In the genomic region with DNA sequence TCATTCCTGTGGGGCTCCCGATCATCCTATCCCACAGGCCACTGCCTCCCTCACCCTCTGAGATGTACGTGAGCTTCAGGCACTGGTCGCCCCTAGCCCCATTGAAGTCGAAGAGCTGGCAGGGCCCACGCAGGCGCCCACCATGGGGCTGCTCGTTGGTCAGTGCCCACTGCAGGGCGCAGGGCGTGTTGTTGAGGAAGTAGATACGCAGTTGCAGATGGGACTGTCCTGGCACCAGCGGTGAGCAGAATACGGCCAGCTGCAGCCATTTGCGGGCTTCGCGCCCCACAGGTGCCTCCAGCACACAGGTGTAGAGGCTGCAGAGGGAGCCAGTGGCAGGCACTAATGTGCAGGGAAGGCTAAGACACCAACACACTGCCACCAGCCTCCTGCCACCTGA, we compare ENCODE assay signal across 34 cellular contexts. TPM values are rescaled to one million over a fixed set of nuclear protein-coding genes. Genes with fewer than 3 reads are reported as not detected.
"Had no signal": no experiment of that assay in that cellular context is flagged by ENCODE, and none has a peak within 500 bp of the region (broad histone marks: within the 10 kb centered on the region; RNA-seq: fewer than 3 reads in every experiment).

No MANE protein-coding gene starts in this region.

- H3K27me3 Mint-ChIP-seq: naive thymus-derived CD4-positive, alpha-beta T cell; progenitor cell of endocrine pancreas; stimulated activated memory B cell treated with anti-CD40 and anti-IgM and Interleukin-4, amounts not matched to agents 10 μg/mL and 1 μg/mL and 100 μg/mL, for 72 hours; stimulated activated naive CD8-positive, alpha-beta T cell treated with anti-CD3 and anti-CD28 coated beads, Interleukin-15, amount 100 ng/mL, for 72 hours; type B pancreatic cell had no signal

- H3K4me3 Mint-ChIP-seq: naive thymus-derived CD4-positive, alpha-beta T cell; natural killer cell; nephron; neural progenitor cell; stimulated activated memory B cell treated with anti-CD40 and anti-IgM and Interleukin-4, amounts not matched to agents 10 μg/mL and 1 μg/mL and 100 μg/mL, for 72 hours; stimulated activated naive CD8-positive, alpha-beta T cell treated with anti-CD3 and anti-CD28 coated beads, Interleukin-15, amount 100 ng/mL, for 72 hours; type B pancreatic cell had no signal

- H3K36me3 Mint-ChIP-seq: natural killer cell; stimulated activated memory B cell treated with anti-CD40 and anti-IgM and Interleukin-4, amounts not matched to agents 10 μg/mL and 1 μg/mL and 100 μg/mL, for 72 hours; type B pancreatic cell had no signal

- H2AFZ ChIP-seq: neural progenitor cell, parathyroid adenoma had no signal

- H3K27ac Mint-ChIP-seq: natural killer cell; nephron; progenitor cell of endocrine pancreas; stimulated activated memory B cell treated with anti-CD40 and anti-IgM and Interleukin-4, amounts not matched to agents 10 μg/mL and 1 μg/mL and 100 μg/mL, for 72 hours; type B pancreatic cell had no signal

- H3K9me3 ChIP-seq: neutrophil, ovary, psoas muscle, suprapubic skin, testis, tibial artery, transverse colon, upper lobe of right lung, uterus had no signal

- H3K4me2 ChIP-seq: neural progenitor cell, smooth muscle cell had no signal

- H3K36me3 ChIP-seq: neural progenitor cell, neutrophil, ovary, suprapubic skin, tibial artery, transverse colon, upper lobe of right lung, uterus had no signal

- H3K9ac ChIP-seq: neural progenitor cell, parathyroid adenoma had no signal

- H3K27me3 ChIP-seq: neural progenitor cell, neutrophil, ovary, suprapubic skin, testis, tibial artery, transverse colon, upper lobe of right lung, uterus had no signal

- H3K4me1 ChIP-seq: uterus had no signal

- ATAC-seq: naive thymus-derived CD4-positive, alpha-beta T cell; natural killer cell; psoas muscle; right cardiac atrium; sciatic nerve; stimulated activated memory B cell treated with anti-CD40 and anti-IgM and Interleukin-4, amounts not matched to agents 10 μg/mL and 1 μg/mL and 100 μg/mL, for 72 hours; stimulated activated naive CD8-positive, alpha-beta T cell treated with anti-CD3 and anti-CD28 coated beads, Interleukin-15, amount 100 ng/mL, for 72 hours; stimulated activated naive CD8-positive, alpha-beta T cell treated with anti-CD3 and anti-CD28 coated beads, Interleukin-15, Interleukin-2, amounts not matched to agents 100 U/mL and 50 U/mL, for 24 hours; upper lobe of right lung had no signal

- H3K4me3 ChIP-seq: neural progenitor cell, ovary, psoas muscle, skin epidermis, smooth muscle cell, suprapubic skin, testis, tibial artery, transverse colon, upper lobe of right lung, uterus had no signal

- H3K79me2 ChIP-seq: parathyroid adenoma had no signal

- H3K9me3 Mint-ChIP-seq: naive thymus-derived CD4-positive, alpha-beta T cell; natural killer cell; nephron; neural progenitor cell; stimulated activated memory B cell treated with anti-CD40 and anti-IgM and Interleukin-4, amounts not matched to agents 10 μg/mL and 1 μg/mL and 100 μg/mL, for 72 hours; stimulated activated naive CD8-positive, alpha-beta T cell treated with anti-CD3 and anti-CD28 coated beads, Interleukin-15, amount 100 ng/mL, for 72 hours; type B pancreatic cell had no signal

- H3K27ac ChIP-seq: neural progenitor cell, neutrophil, ovary, parathyroid adenoma, psoas muscle, skin epidermis, suprapubic skin, testis, tibial artery, transverse colon, upper lobe of right lung, uterus had no signal

- DNase-seq: naive thymus-derived CD4-positive, alpha-beta T cell; natural killer cell; nucleus accumbens; ovary; psoas muscle; right cardiac atrium; stimulated activated CD4-positive, alpha-beta T cell treated with anti-CD3 and anti-CD28 coated beads, Interleukin-15, amount 100 ng/mL, for 24 hours; stimulated activated CD4-positive, alpha-beta T cell treated with anti-CD3 and anti-CD28 coated beads, Interleukin-2, amount 100 ng/mL, for 24 hours; stimulated activated CD4-positive, alpha-beta T cell treated with anti-CD3 and anti-CD28 coated beads, Interleukin-2, amount 100 ng/mL, for 48 hours; stimulated activated CD4-positive, alpha-beta T cell treated with anti-CD3 and anti-CD28 coated beads, Interleukin-4, amount 100 ng/mL, for 24 hours; stimulated activated naive CD4-positive, alpha-beta T cell; stimulated activated naive CD8-positive, alpha-beta T cell treated with anti-CD3 and anti-CD28 coated beads, Interleukin-15, amount 100 ng/mL, for 72 hours; stimulated activated naive CD8-positive, alpha-beta T cell treated with anti-CD3 and anti-CD28 coated beads, Interleukin-15, Interleukin-2, amounts not matched to agents 100 U/mL and 50 U/mL, for 24 hours; substantia nigra; testis; tibial artery; transverse colon; upper lobe of right lung; uterus had no signal

RNA-seq across cellular contexts. Expression of a gene that starts 9.4 kb away (rescaled TPM):
- total RNA-seq: naive thymus-derived CD4-positive, alpha-beta T cell; natural killer cell; omental fat pad; ovary; progenitor cell of endocrine pancreas; renal cortical epithelial cell; right cardiac atrium; smooth muscle cell; suprapubic skin; testis; transverse colon; upper lobe of right lung; urinary bladder; uterus had no signal
- polyA plus RNA-seq: naive thymus-derived CD4-positive, alpha-beta T cell; neural cell; ovary; psoas muscle; right cardiac atrium; smooth muscle cell; urinary bladder had no signal

RNA-seq across cellular contexts. Expression of a gene that starts 20.2 kb away (rescaled TPM):
- total RNA-seq: naive thymus-derived CD4-positive, alpha-beta T cell; natural killer cell; omental fat pad; ovary; renal cortical epithelial cell; sciatic nerve; smooth muscle cell; suprapubic skin; transverse colon; upper lobe of right lung; uterus had no signal
- polyA plus RNA-seq: neural cell had no signal
